16 cellular contexts compared by ENCODE assay signal in genomic region chr21:41615613-41616012, GRCh38.
DNase-seq lines count a peak whose midpoint lies in the region; ATAC-seq and TF ChIP-seq lines count a peak whose summit lies in the region.
"Had no signal": no experiment of that assay in that cellular context is flagged by ENCODE, and none has a peak within 500 bp of the region (broad histone marks: within the 10 kb centered on the region; RNA-seq: fewer than 3 reads in every experiment).

No MANE protein-coding gene starts in this region.

- H3K9me3 ChIP-seq in right atrium auricular region, result no peaks in the 10 kb centered on the region
- no peaks in the 10 kb centered on the region for H3K9me3 ChIP-seq in mesenchymal stem cell (ENCODE audit: control insufficient read depth, low read length)
- H3K9me3 ChIP-seq: BLaER1 had no signal

- H3K4ac ChIP-seq in mesenchymal stem cell (ENCODE audit: low read depth in 1 of 2, low read length in 2 of 2), result no peak overlapping the region

- intact Hi-C loops in Right ventricle myocardium superior (cut with DNase I), result loop anchor here (10.0 kb wide), 1 partner anchor 499 kb away; no protein-coding TSS in a partner anchor

- H3K18ac ChIP-seq in mesenchymal stem cell (ENCODE audit: low read depth in 1 of 2, low read length in 2 of 2), result no peak overlapping the region

- H3K79me1 ChIP-seq in mesenchymal stem cell (replicated peaks; ENCODE audit: low read length, poor library complexity, severe bottlenecking), result no peaks in the 10 kb centered on the region

- no peak overlapping the region for H2BK12ac ChIP-seq in mesenchymal stem cell (ENCODE audit: low read length in 2 of 2)

- no peaks in the 10 kb centered on the region for H3K9me3 Mint-ChIP-seq in chondrocyte (ENCODE audit: low read depth)
- H3K9me3 Mint-ChIP-seq: activated CD4-positive, alpha-beta memory T cell treated with anti-CD3 and anti-CD28 coated beads, Interleukin-2, amount 10 ng/mL, durations not matched to agents 7 days and 5 days; activated naive CD8-positive, alpha-beta T cell treated with anti-CD3 and anti-CD28 coated beads, Interleukin-2, amount 10 ng/mL, durations not matched to agents 7 days and 5 days had no signal

- 73% methylated on average over 1 of the region's 1 CpG for WGBS in mesenchymal stem cell

- H3K23ac ChIP-seq in mesenchymal stem cell (ENCODE audit: low read length in 2 of 2), result no peak overlapping the region

- peaks cover 73% of the 10 kb centered on the region for H3K4me1 Mint-ChIP-seq in chondrocyte (ENCODE audit: low read depth)
- H3K4me1 Mint-ChIP-seq: activated CD4-positive, alpha-beta memory T cell treated with anti-CD3 and anti-CD28 coated beads, Interleukin-2, amount 10 ng/mL, durations not matched to agents 7 days and 5 days had no signal

- peak overlapping the region; percentile 77 for H3K9ac ChIP-seq in mesenchymal stem cell (ENCODE audit: low read length)
- H3K9ac ChIP-seq: BLaER1 had no signal

- no peak overlapping the region for H2AK5ac ChIP-seq in mesenchymal stem cell (ENCODE audit: low read length, severe bottlenecking)

- TF ChIP-seq CTCF in right atrium auricular region (IDR thresholded peaks at IDR 0.05) (no peak), chondrocyte (IDR thresholded peaks at IDR 0.05) (no peak)

- no peaks in the 10 kb centered on the region for H3K27me3 Mint-ChIP-seq in chondrocyte (ENCODE audit: low read depth)

- H3K4me3 Mint-ChIP-seq in chondrocyte (ENCODE audit: unreplicated experiment), result no peak overlapping the region
- H3K4me3 Mint-ChIP-seq: activated CD4-positive, alpha-beta memory T cell treated with anti-CD3 and anti-CD28 coated beads, Interleukin-2, amount 10 ng/mL, durations not matched to agents 7 days and 5 days; activated naive CD8-positive, alpha-beta T cell treated with anti-CD3 and anti-CD28 coated beads, Interleukin-2, amount 10 ng/mL, durations not matched to agents 7 days and 5 days; naive B cell had no signal

- H3K36me3 Mint-ChIP-seq in chondrocyte (ENCODE audit: low read depth), result no peaks in the 10 kb centered on the region
- H3K36me3 Mint-ChIP-seq: activated naive CD8-positive, alpha-beta T cell treated with anti-CD3 and anti-CD28 coated beads, Interleukin-2, amount 10 ng/mL, durations not matched to agents 7 days and 5 days; naive B cell had no signal

- no peaks in the 10 kb centered on the region for H3K36me3 ChIP-seq in right atrium auricular region
- H3K36me3 ChIP-seq in mesenchymal stem cell (ENCODE audit: control insufficient read depth in 1 of 2, insufficient read depth in 2 of 2, low read depth in 1 of 2, low read length in 2 of 2), result no peaks in the 10 kb centered on the region
- H3K36me3 ChIP-seq: BLaER1 had no signal

- H3K4me1 ChIP-seq in right atrium auricular region (peaks cover 0 to 31% of the 10 kb centered on the region in 2 donors), mesenchymal stem cell (ENCODE audit: control insufficient read depth, insufficient read depth, low read depth, low read length) (peaks cover 20% of the 10 kb centered on the region)

- no peak overlapping the region for H2BK15ac ChIP-seq in mesenchymal stem cell (ENCODE audit: low read depth, poor library complexity, severe bottlenecking)

- DNase-seq in right atrium auricular region (ENCODE audit: low spot score) (no peak), Right ventricle myocardium superior (no peak), chondrocyte (ENCODE audit: low spot score) (no peak), mesenchymal stem cell (no peak), DMS53 treated with DMSO at 0.1 percent for 48 hours (lab: John Stamatoyannopoulos, UW; ENCODE audit: unreplicated experiment) (no peak)
- DNase-seq in stimulated activated CD4-positive, alpha-beta T cell treated with anti-CD3 and anti-CD28 coated beads, Interleukin-15, amount 100 ng/mL, for 24 hours, result no peak
- DNase-seq in effector CD4-positive, alpha-beta T cell, result no peak
- DNase-seq: activated CD4-positive, alpha-beta memory T cell treated with anti-CD3 and anti-CD28 coated beads, Interleukin-2, amount 10 ng/mL, durations not matched to agents 7 days and 5 days; activated naive CD8-positive, alpha-beta T cell treated with anti-CD3 and anti-CD28 coated beads, Interleukin-2, amount 10 ng/mL, durations not matched to agents 7 days and 5 days; head of caudate nucleus; naive B cell; NCI-H446 had no signal

- ATAC-seq in Right ventricle myocardium superior (ENCODE audit: poor library complexity) (no peak), GM19023 (IDR thresholded peaks at IDR 0.05; ENCODE audit: unreplicated experiment) (no peak)
- ATAC-seq: GM12878, K562 had no signal

- no peak overlapping the region for H2BK120ac ChIP-seq in mesenchymal stem cell (ENCODE audit: low read depth, low read length)

- H3K27me3 ChIP-seq in right atrium auricular region, result no peaks in the 10 kb centered on the region
- peaks cover 8 to 11% of the 10 kb centered on the region in 2 experiments for H3K27me3 ChIP-seq in mesenchymal stem cell (ENCODE audit: control insufficient read depth in 1 of 2, insufficient read depth in 1 of 2, low read length in 2 of 2)
- H3K27me3 ChIP-seq: BLaER1 had no signal

- no peak overlapping the region for H3K4me3 ChIP-seq in right atrium auricular region
- H3K4me3 ChIP-seq in mesenchymal stem cell (ENCODE audit: insufficient read depth in 1 of 2, low read depth in 1 of 2, low read length in 2 of 2), result no peak overlapping the region
- H3K4me3 ChIP-seq: BLaER1, GM12878, K562 had no signal

- no peak overlapping the region for H3K4me2 ChIP-seq in mesenchymal stem cell (ENCODE audit: low read length, poor library complexity, severe bottlenecking)
- H3K4me2 ChIP-seq: BLaER1 had no signal

- no peak overlapping the region for H2BK5ac ChIP-seq in mesenchymal stem cell (ENCODE audit: low read depth, low read length, poor library complexity, severe bottlenecking)

- H3K27ac Mint-ChIP-seq in chondrocyte (ENCODE audit: unreplicated experiment), result peak overlapping the region; percentile 99
- H3K27ac Mint-ChIP-seq: activated CD4-positive, alpha-beta memory T cell treated with anti-CD3 and anti-CD28 coated beads, Interleukin-2, amount 10 ng/mL, durations not matched to agents 7 days and 5 days; activated naive CD8-positive, alpha-beta T cell treated with anti-CD3 and anti-CD28 coated beads, Interleukin-2, amount 10 ng/mL, durations not matched to agents 7 days and 5 days; naive B cell had no signal

- H4K91ac ChIP-seq in mesenchymal stem cell (ENCODE audit: low read length), result no peak overlapping the region

- peak overlapping the region; percentile 66 to 68 for H3K27ac ChIP-seq in right atrium auricular region
- no peak overlapping the region for H3K27ac ChIP-seq in mesenchymal stem cell (ENCODE audit: low read length, poor library complexity, severe bottlenecking)
- H3K27ac ChIP-seq: BLaER1 had no signal

- H2AFZ ChIP-seq in mesenchymal stem cell (ENCODE audit: low read depth, low read length), result no peak overlapping the region

- H4K8ac ChIP-seq in mesenchymal stem cell (ENCODE audit: low read length), result no peak overlapping the region

- no peak overlapping the region for H3K14ac ChIP-seq in mesenchymal stem cell (ENCODE audit: low read length in 2 of 2)
